In the genomic region with DNA sequence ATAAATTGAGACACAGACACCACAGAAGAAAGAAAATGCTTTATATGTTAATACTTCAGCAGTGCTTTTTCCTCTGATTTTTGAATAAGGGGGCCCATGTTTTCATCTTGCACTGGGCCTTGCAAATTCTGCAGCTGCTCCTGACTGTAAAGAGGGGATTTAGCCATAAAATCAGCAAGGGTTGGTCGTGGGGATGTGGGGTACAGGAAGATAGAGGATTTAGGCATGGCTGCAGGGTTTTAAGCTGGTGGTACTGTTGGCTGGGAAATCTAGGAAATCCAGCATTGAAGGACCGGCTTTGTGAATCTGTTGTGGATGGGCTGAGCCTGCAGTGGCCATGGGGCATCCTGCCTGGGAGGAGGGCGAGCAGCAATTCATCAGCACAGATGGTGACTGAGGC, we compare ENCODE assay signal across 10 cellular contexts. TPM values are rescaled to one million over a fixed set of nuclear protein-coding genes. Genes with fewer than 3 reads are reported as not detected.
"Had no signal": no experiment of that assay in that cellular context is flagged by ENCODE, and none has a peak within 500 bp of the region (broad histone marks: within the 10 kb centered on the region; RNA-seq: fewer than 3 reads in every experiment).

No MANE protein-coding gene starts in this region.

RNA-seq across cellular contexts. Expression of a gene that starts 2.1 kb away (rescaled TPM):
- total RNA-seq: endothelial cell of umbilical vein, epithelial cell of proximal tubule, foreskin keratinocyte, frontal cortex, glomerular endothelial cell, heart right ventricle, kidney epithelial cell, left ventricle myocardium superior, lower leg skin, mononuclear cell had no signal
